In the genomic region with DNA sequence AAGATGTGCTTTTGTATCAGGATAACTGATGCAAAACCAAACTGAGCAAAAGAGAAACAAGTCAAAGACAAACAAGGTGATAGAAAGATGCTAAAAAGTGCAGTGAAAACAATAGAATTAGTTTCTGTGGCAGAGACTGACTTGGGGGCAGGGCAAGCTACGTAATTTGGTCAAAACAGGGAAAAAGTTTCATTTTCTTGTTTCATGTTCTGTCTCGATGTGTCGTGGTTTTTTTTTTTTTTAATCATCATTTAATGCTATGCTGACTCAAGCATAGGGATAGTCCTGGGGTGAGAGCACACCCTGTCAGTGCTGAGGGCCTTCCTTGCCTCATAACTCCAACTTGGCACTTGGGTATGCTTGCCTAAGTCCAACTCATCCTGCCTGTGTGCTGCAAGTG, we compare ENCODE assay signal across 13 cellular contexts.
A peak's percentile ranks its signal among the peaks of the same experiment; 100 is the strongest.
DNase-seq lines count a peak whose midpoint lies in the region; ATAC-seq, FAIRE-seq and TF ChIP-seq lines count a peak whose summit lies in the region.
"Had no signal": no experiment of that assay in that cellular context is flagged by ENCODE, and none has a peak within 500 bp of the region (broad histone marks: within the 10 kb centered on the region; RNA-seq: fewer than 3 reads in every experiment).

No MANE protein-coding gene starts in this region.

- H3K36me3 Mint-ChIP-seq in activated CD4-positive, alpha-beta T cell treated with anti-CD3 and anti-CD28 coated beads, Interleukin-2, amount 10 ng/mL, durations not matched to agents 7 days and 5 days (ENCODE audit: low read depth) = no peaks in the 10 kb centered on the region

- DNase-seq in GM12891 (ENCODE audit: insufficient read length, low spot score) (no peak), NCI-H69 (lab: John Stamatoyannopoulos, UW) (no peak), iPS-NIHi11 (ENCODE audit: low spot score) (no peak), mucosa of gallbladder (ENCODE audit: low spot score) (no peak)
- no peak for DNase-seq in activated CD4-positive, alpha-beta T cell treated with anti-CD3 and anti-CD28 coated beads, Interleukin-2, amount 10 ng/mL, durations not matched to agents 7 days and 5 days
- DNase-seq: activated B cell treated with CpG ODN at 0.5 μM for 24 hours; activated naive CD4-positive, alpha-beta T cell treated with anti-CD3 and anti-CD28 coated beads for 36 hours; mesenchymal stem cell; NCI-H2081 had no signal

- no peak overlapping the region for H3K27ac Mint-ChIP-seq in activated CD4-positive, alpha-beta T cell treated with anti-CD3 and anti-CD28 coated beads, Interleukin-2, amount 10 ng/mL, durations not matched to agents 7 days and 5 days
- H3K27ac Mint-ChIP-seq: activated B cell treated with CpG ODN at 0.5 μM for 24 hours; activated naive CD4-positive, alpha-beta T cell treated with anti-CD3 and anti-CD28 coated beads for 36 hours had no signal

- no peaks in the 10 kb centered on the region for H3K27me3 Mint-ChIP-seq in activated CD4-positive, alpha-beta T cell treated with anti-CD3 and anti-CD28 coated beads, Interleukin-2, amount 10 ng/mL, durations not matched to agents 7 days and 5 days
- H3K27me3 Mint-ChIP-seq: activated B cell treated with CpG ODN at 0.5 μM for 24 hours had no signal

- H3K4me1 Mint-ChIP-seq in activated CD4-positive, alpha-beta T cell treated with anti-CD3 and anti-CD28 coated beads, Interleukin-2, amount 10 ng/mL, durations not matched to agents 7 days and 5 days = no peaks in the 10 kb centered on the region
- H3K4me1 Mint-ChIP-seq: activated B cell treated with CpG ODN at 0.5 μM for 24 hours had no signal

- POLR2A ChIA-PET in activated CD4-positive, alpha-beta T cell treated with anti-CD3 and anti-CD28 coated beads, Interleukin-2, amount 10 ng/mL, durations not matched to agents 7 days and 5 days (lab: Charles Lee) = no interaction called here

- no peak for TF ChIP-seq POLR2A in GM12891 (IDR thresholded peaks at IDR 0.05; ENCODE audit: low read depth, low read length)

- no peaks in the 10 kb centered on the region for H3K9me3 Mint-ChIP-seq in activated CD4-positive, alpha-beta T cell treated with anti-CD3 and anti-CD28 coated beads, Interleukin-2, amount 10 ng/mL, durations not matched to agents 7 days and 5 days
- H3K9me3 Mint-ChIP-seq: activated B cell treated with CpG ODN at 0.5 μM for 24 hours; activated naive CD4-positive, alpha-beta T cell treated with anti-CD3 and anti-CD28 coated beads for 36 hours had no signal

- H3K4me3 Mint-ChIP-seq in activated CD4-positive, alpha-beta T cell treated with anti-CD3 and anti-CD28 coated beads, Interleukin-2, amount 10 ng/mL, durations not matched to agents 7 days and 5 days = no peak overlapping the region
- H3K4me3 Mint-ChIP-seq: activated B cell treated with CpG ODN at 0.5 μM for 24 hours; activated naive CD4-positive, alpha-beta T cell treated with anti-CD3 and anti-CD28 coated beads for 36 hours had no signal

- FAIRE-seq in GM12891 (lab: Jason Lieb, UNC) = peak; percentile 57
- FAIRE-seq: colon had no signal

- ATAC-seq in GM19328 (IDR thresholded peaks at IDR 0.05; ENCODE audit: unreplicated experiment) (peak; percentile 71), HG02759 (IDR thresholded peaks at IDR 0.05; ENCODE audit: unreplicated experiment) (peak; percentile 72), HG03469 (IDR thresholded peaks at IDR 0.05; ENCODE audit: unreplicated experiment) (peak; percentile 78)

- CTCF ChIA-PET in activated CD4-positive, alpha-beta T cell treated with anti-CD3 and anti-CD28 coated beads, Interleukin-2, amount 10 ng/mL, durations not matched to agents 7 days and 5 days (lab: Charles Lee) = no interaction called here

TF ChIP-seq in GM12891, 5 proteins besides CTCF, POLR2A, EP300 and RAD21:
- TF ChIP-seq TAF1 (IDR thresholded peaks at IDR 0.05; ENCODE audit: low read depth, low read length) (no peak), POU2F2 (IDR thresholded peaks at IDR 0.05; ENCODE audit: low read depth, low read length) (peak; percentile 56; the same call in 1 of the 2 replicates)
